Comparison of ENCODE assay signal across 16 cellular contexts in genomic region chr21:16865612-16866011, GRCh38.
DNase-seq lines count a peak whose midpoint lies in the region; ATAC-seq and TF ChIP-seq lines count a peak whose summit lies in the region.
"Had no signal": no experiment of that assay in that cellular context is flagged by ENCODE, and none has a peak within 500 bp of the region (broad histone marks: within the 10 kb centered on the region; RNA-seq: fewer than 3 reads in every experiment).

No MANE protein-coding gene starts in this region.

- no peak overlapping the region for H3K27ac ChIP-seq in mammary epithelial cell (ENCODE audit: insufficient read depth, low read depth, low read length)
- H3K27ac ChIP-seq: C4-2B had no signal

- no peaks in the 10 kb centered on the region for H3K79me2 ChIP-seq in mammary epithelial cell (ENCODE audit: insufficient read depth, low read length)

- H3K4me1 Mint-ChIP-seq in MCF 10A (ENCODE audit: insufficient read depth, unreplicated experiment): peaks cover 11% of the 10 kb centered on the region

- H2AFZ ChIP-seq in mammary epithelial cell (ENCODE audit: low read depth, low read length): no peak overlapping the region

- H4K20me1 ChIP-seq in mammary epithelial cell (ENCODE audit: insufficient read depth, low read length): no peaks in the 10 kb centered on the region

- no peak overlapping the region for H3K4me3 Mint-ChIP-seq in MCF 10A (ENCODE audit: unreplicated experiment)

- H3K27me3 Mint-ChIP-seq in MCF 10A (ENCODE audit: insufficient read depth, unreplicated experiment): no peaks in the 10 kb centered on the region

- CTCF ChIA-PET in MCF 10A (lab: Yijun Ruan, JAX) (no interaction called here), mammary epithelial cell (lab: Charles Lee; ENCODE audit: low non-redundant PET) (no interaction called here)

- H3K9ac ChIP-seq in mammary epithelial cell (ENCODE audit: insufficient read depth, low read length): no peak overlapping the region

- no peak overlapping the region for H3K27ac Mint-ChIP-seq in MCF 10A (ENCODE audit: low read depth, unreplicated experiment)

- H3K4me3 ChIP-seq in mammary epithelial cell (replicated peaks in 1 of 3; ENCODE audit: insufficient read depth in 1 of 3, low read depth in 2 of 3, low read length in 3 of 3) (no peak overlapping the region), fibroblast of villous mesenchyme (ENCODE audit: low read depth, low read length) (no peak overlapping the region)
- H3K4me3 ChIP-seq: HAP-1 had no signal

- H3K4me1 ChIP-seq in mammary epithelial cell (ENCODE audit: insufficient read depth, low read length): no peaks in the 10 kb centered on the region

- H3K36me3 Mint-ChIP-seq in MCF 10A (ENCODE audit: insufficient read depth, unreplicated experiment): no peaks in the 10 kb centered on the region

- peaks cover 2% of the 10 kb centered on the region for H3K9me3 ChIP-seq in mammary epithelial cell (replicated peaks; ENCODE audit: insufficient read depth, low read length)
- H3K9me3 ChIP-seq: HAP-1 had no signal

- ATAC-seq in HG02678 (IDR thresholded peaks at IDR 0.05; ENCODE audit: unreplicated experiment): no peak

- peak; percentile 24 for DNase-seq in MCF 10A (ENCODE audit: unreplicated experiment)
- no peak for DNase-seq in mammary epithelial cell
- peak; percentile 24 for DNase-seq in amniotic epithelial cell (ENCODE audit: low read depth)
- peak; percentile 47 for DNase-seq in fibroblast of villous mesenchyme (ENCODE audit: low read depth)
- DNase-seq in stromal cell of bone marrow (ENCODE audit: low read depth): peak; percentile 7
- DNase-seq in stimulated activated CD4-positive, alpha-beta T cell treated with anti-CD3 and anti-CD28 coated beads, Interleukin-1b, Interleukin-23, amount 100 ng/mL, for 48 hours: no peak
- DNase-seq in anterior cingulate cortex (lab: John Stamatoyannopoulos, UW): no peak
- DNase-seq: AML-193, NCI-H187, NCI-H748 treated with DMSO at 0.1 percent for 48 hours, OCI-M1, Right ventricle myocardium superior, SW 1271 had no signal

- H3K4me2 ChIP-seq in mammary epithelial cell (ENCODE audit: insufficient read depth, low read depth, low read length): no peak overlapping the region

- BruUV-seq in MCF 10A (replicated peaks; lab: Mats Ljungman, UMichigan) (no TSS peak), mammary epithelial cell (replicated peaks; lab: Mats Ljungman, UMichigan) (no TSS peak)

- POLR2A ChIA-PET in MCF 10A (lab: Yijun Ruan, JAX): no interaction called here

- dilution Hi-C loops in mammary epithelial cell (cut with HindIII; ENCODE audit: low sequenced_read_pairs): no loop called here

- H3K27me3 ChIP-seq in mammary epithelial cell (ENCODE audit: insufficient read depth, low read length): no peaks in the 10 kb centered on the region

- no peaks in the 10 kb centered on the region for H3K36me3 ChIP-seq in mammary epithelial cell (ENCODE audit: insufficient read depth, low read length)
- H3K36me3 ChIP-seq: HAP-1 had no signal

- H3K9me3 Mint-ChIP-seq in MCF 10A (ENCODE audit: unreplicated experiment): no peaks in the 10 kb centered on the region

- in situ Hi-C loops in mammary epithelial cell (cut with MboI; ENCODE audit: low sequenced_read_pairs in 2 of 2): no loop called here

- intact Hi-C loops in MCF 10A (cut with micrococcal nuclease) (no loop called here), mammary epithelial cell (cut with micrococcal nuclease) (no loop called here)

- TF ChIP-seq CTCF in MCF 10A (IDR thresholded peaks at IDR 0.05; ENCODE audit: unreplicated experiment) (no peak), mammary epithelial cell (conservative IDR thresholded peaks at IDR 0.05 in 1 of 2, IDR thresholded peaks at IDR 0.05 in 1 of 2; ENCODE audit: extremely low read depth in 1 of 2, insufficient read depth in 1 of 2, low read depth in 1 of 2, low read length in 2 of 2) (no peak), fibroblast of villous mesenchyme (IDR thresholded peaks at IDR 0.05; ENCODE audit: insufficient read depth, low read depth, low read length) (no peak)

Comparison
In these comparisons a context has a peak if more than half of its experiments do, and no peak if none do; other contexts are left out.
1. DNase-seq: peak in MCF 10A (single experiment), amniotic epithelial cell (single experiment), fibroblast of villous mesenchyme (single experiment) and stromal cell of bone marrow (single experiment); none in mammary epithelial cell (single experiment), stimulated activated CD4-positive, alpha-beta T cell treated with anti-CD3 and anti-CD28 coated beads, Interleukin-1b, Interleukin-23, amount 100 ng/mL, for 48 hours (single experiment) and anterior cingulate cortex (0 of 58).